ENCODE assay signal across 2 cellular contexts in genomic region chr7:139525239-139525638, GRCh38.
TF ChIP-seq lines count a peak whose summit lies in the region.

No MANE protein-coding gene starts in this region.

TF ChIP-seq in HepG2, 621 proteins besides CTCF, POLR2A, EP300 and RAD21:
- TF ChIP-seq HNF4A (CRISPR knock-in tag; IDR thresholded peaks at IDR 0.05) (no peak), CEBPB (IDR thresholded peaks at IDR 0.05; ENCODE audit: borderline replicate concordance, low read depth, low read length) (peak; percentile 51; the same call in 1 of the 2 replicates), ZNF607 (CRISPR knock-in tag; IDR thresholded peaks at IDR 0.05; ENCODE audit: borderline replicate concordance) (no peak), HNF1A (IDR thresholded peaks at IDR 0.05; ENCODE audit: low read depth) (no peak), HNF1A (CRISPR knock-in tag; IDR thresholded peaks at IDR 0.05; ENCODE audit: borderline replicate concordance) (no peak), MED8 (CRISPR knock-in tag; IDR thresholded peaks at IDR 0.05; ENCODE audit: insufficient replicate concordance) (no peak)

TF ChIP-seq in H1, 55 proteins besides CTCF, POLR2A, EP300 and RAD21:
- TF ChIP-seq TAF1 (IDR thresholded peaks at IDR 0.05; ENCODE audit: low read depth, low read length) (no peak), SIX5 (IDR thresholded peaks at IDR 0.05; ENCODE audit: low read depth, low read length) (no peak), SRF (IDR thresholded peaks at IDR 0.05; ENCODE audit: low read depth, low read length) (no peak), EZH2 (IDR thresholded peaks at IDR 0.05; ENCODE audit: low read depth, low read length, severe bottlenecking) (no peak), TAF7 (optimal IDR thresholded peaks at IDR 0.05; ENCODE audit: borderline replicate concordance, low read depth, low read length) (no peak), RXRA (IDR thresholded peaks at IDR 0.05; ENCODE audit: insufficient read depth, low read depth, low read length) (no peak), CEBPB (IDR thresholded peaks at IDR 0.05; ENCODE audit: low read depth, low read length) (no peak), BCL11A (IDR thresholded peaks at IDR 0.05; ENCODE audit: low read depth in 2 of 2, low read length in 2 of 2) (no peak), MAFK (IDR thresholded peaks at IDR 0.05; ENCODE audit: low read depth, low read length) (no peak), USF2 (IDR thresholded peaks at IDR 0.05; ENCODE audit: low read length) (no peak), RBBP5 (IDR thresholded peaks at IDR 0.05; ENCODE audit: borderline replicate concordance, low read depth, low read length) (no peak), SP2 (IDR thresholded peaks at IDR 0.05; ENCODE audit: low read length) (no peak), KDM5A (IDR thresholded peaks at IDR 0.05; ENCODE audit: low read length) (no peak)
